In genomic region chr3:184645304-184645703, GRCh38 we compare ENCODE assay signal across 13 cellular contexts.
DNase-seq lines count a peak whose midpoint lies in the region; ATAC-seq and TF ChIP-seq lines count a peak whose summit lies in the region.
"Had no signal": no experiment of that assay in that cellular context is flagged by ENCODE, and none has a peak within 500 bp of the region (broad histone marks: within the 10 kb centered on the region; RNA-seq: fewer than 3 reads in every experiment).

No MANE protein-coding gene starts in this region.

- TF ChIP-seq CTCF in foreskin keratinocyte (conservative IDR thresholded peaks at IDR 0.05): no peak
- no peak for TF ChIP-seq CTCF in WERI-Rb-1 (IDR thresholded peaks at IDR 0.05; ENCODE audit: low read depth, low read length)

- H3K27ac ChIP-seq in foreskin keratinocyte (no peak overlapping the region), WERI-Rb-1 (no peak overlapping the region)
- H3K27ac ChIP-seq: SJCRH30, testis had no signal

- DNase-seq in NCI-H2029 (lab: John Stamatoyannopoulos, UW): peak; percentile 16
- no peak for DNase-seq in NCI-H2029 treated with DMSO at 0.1 percent for 48 hours (lab: John Stamatoyannopoulos, UW)
- peak; percentile 72 for DNase-seq in NCI-H774 (lab: John Stamatoyannopoulos, UW)
- peak; percentile 54 to 56 for DNase-seq in foreskin keratinocyte
- DNase-seq in sciatic nerve (ENCODE audit: low spot score): no peak
- DNase-seq in putamen (ENCODE audit: low spot score): no peak
- DNase-seq in WERI-Rb-1: no peak
- DNase-seq: 8988T, H7, nucleus accumbens, SJCRH30, testis had no signal

- H3K9me3 ChIP-seq in WERI-Rb-1 (ENCODE audit: severe bottlenecking): no peaks in the 10 kb centered on the region
- H3K9me3 ChIP-seq: SJCRH30, testis had no signal

- no peak overlapping the region for H3K4me3 ChIP-seq in WERI-Rb-1 (ENCODE audit: low read depth, low read length)
- H3K4me3 ChIP-seq: SJCRH30, testis had no signal

- H3K4me1 ChIP-seq in foreskin keratinocyte: no peaks in the 10 kb centered on the region
- H3K4me1 ChIP-seq: testis had no signal

- H3K27me3 ChIP-seq in foreskin keratinocyte (no peaks in the 10 kb centered on the region), WERI-Rb-1 (ENCODE audit: insufficient read depth, low read depth, severe bottlenecking) (no peaks in the 10 kb centered on the region)
- H3K27me3 ChIP-seq: SJCRH30, testis had no signal

- intact Hi-C loops in sciatic nerve (cut with DNase I): no loop called here

- ATAC-seq in foreskin keratinocyte (peak; percentile 73), sciatic nerve (peak; percentile 30), GM21381 (IDR thresholded peaks at IDR 0.05; ENCODE audit: unreplicated experiment) (no peak)

- no peaks in the 10 kb centered on the region for H3K36me3 ChIP-seq in WERI-Rb-1
- H3K36me3 ChIP-seq: SJCRH30 had no signal

Comparison
In these comparisons a context has a peak if more than half of its experiments do, and no peak if none do; other contexts are left out.
1. DNase-seq: peak in NCI-H2029 (single experiment), NCI-H774 (single experiment) and foreskin keratinocyte (2 of 2); none in NCI-H2029 treated with DMSO at 0.1 percent for 48 hours (single experiment), sciatic nerve (single experiment), putamen (single experiment) and WERI-Rb-1 (single experiment).